Comparison of ENCODE assay signal across 8 cellular contexts in the genomic region with DNA sequence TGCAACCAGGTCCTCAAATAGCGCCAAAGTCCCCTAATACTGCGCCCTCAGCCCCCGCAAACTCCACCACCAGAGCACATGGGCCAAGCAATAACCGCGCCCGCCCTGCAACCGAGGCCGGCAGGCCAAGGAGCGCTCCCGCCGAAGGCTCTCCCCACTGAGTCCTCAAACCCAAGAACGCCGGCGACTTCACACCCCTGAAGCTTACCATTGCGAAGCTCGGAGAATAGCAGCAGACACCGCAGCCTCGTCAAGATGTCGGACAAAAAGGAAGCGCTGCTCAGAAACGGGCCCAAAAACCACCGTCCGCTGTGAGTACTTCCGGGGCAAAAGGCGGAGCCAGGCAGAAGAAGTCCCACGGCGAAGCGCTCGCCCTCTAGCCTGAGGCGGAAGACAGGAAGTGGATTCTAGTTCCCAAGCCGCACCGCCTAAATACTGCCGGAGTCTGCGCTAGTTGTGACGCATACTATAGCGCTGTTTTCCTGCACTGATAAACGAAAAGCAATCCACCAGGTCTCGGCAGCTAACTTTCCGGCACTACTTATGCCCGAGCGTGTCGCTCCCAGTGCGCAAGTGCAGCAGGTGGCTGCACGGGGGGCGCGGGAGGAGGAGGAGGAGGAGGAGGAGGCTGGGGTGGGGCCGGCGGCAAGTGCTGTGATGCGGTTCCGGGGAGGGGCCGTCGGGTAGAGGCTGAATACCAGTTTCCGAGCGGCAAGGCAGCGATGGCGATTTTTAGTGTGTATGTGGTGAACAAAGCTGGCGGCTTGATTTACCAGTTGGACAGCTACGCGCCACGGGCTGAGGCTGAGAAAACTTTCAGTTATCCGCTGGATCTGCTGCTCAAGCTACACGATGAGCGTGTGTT. TPM values are rescaled to one million over a fixed set of nuclear protein-coding genes. Genes with fewer than 3 reads are reported as not detected.
DNase-seq lines count a peak whose midpoint lies in the region; ATAC-seq, FAIRE-seq and TF ChIP-seq lines count a peak whose summit lies in the region.

A gene (minus strand): TSS at position 270 of the 865 bp plus-strand sequence. CDS start 59 bp downstream, at position 211.
A gene with protein sequence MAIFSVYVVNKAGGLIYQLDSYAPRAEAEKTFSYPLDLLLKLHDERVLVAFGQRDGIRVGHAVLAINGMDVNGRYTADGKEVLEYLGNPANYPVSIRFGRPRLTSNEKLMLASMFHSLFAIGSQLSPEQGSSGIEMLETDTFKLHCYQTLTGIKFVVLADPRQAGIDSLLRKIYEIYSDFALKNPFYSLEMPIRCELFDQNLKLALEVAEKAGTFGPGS (plus strand): TSS at position 693 of the 865 bp plus-strand sequence. CDS start 30 bp downstream, at position 723.

- H3K9me3 Mint-ChIP-seq in astrocyte (ENCODE audit: unreplicated experiment) = no peaks in the 10 kb centered on the region

- H3K4me2 ChIP-seq in astrocyte (ENCODE audit: low read length) = peak within 1 kb of the TSS; percentile 86

- H3K79me2 ChIP-seq in astrocyte (ENCODE audit: insufficient read depth, low read length) = peaks cover 78% of the 10 kb centered on the region

- FAIRE-seq in astrocyte (lab: Jason Lieb, UNC) = no peak

- 0% methylated on average over 61 to 63 of the region's 63 CpGs for WGBS in aorta, 2 donors

- H3K27me3 ChIP-seq in astrocyte (ENCODE audit: insufficient read depth, low read length) (no peaks in the 10 kb centered on the region), rectal smooth muscle tissue (ENCODE audit: control insufficient read depth, insufficient read depth, low read length) (no peaks in the 10 kb centered on the region), aorta (ENCODE audit: control insufficient read depth in 1 of 2, insufficient read depth in 2 of 2, low read length in 1 of 2) (no peaks in the 10 kb centered on the region)

- H3K4me3 ChIP-seq in astrocyte (ENCODE audit: insufficient read depth, low read depth, low read length) = peak within 1 kb of the TSS; percentile 90
- H3K4me3 ChIP-seq in rectal smooth muscle tissue (ENCODE audit: low read length) = peak within 1 kb of the TSS; percentile 68
- peak within 1 kb of the TSS; percentile 52 to 75 for H3K4me3 ChIP-seq in aorta (ENCODE audit: low read length in 2 of 2)

- H3K4me1 ChIP-seq in astrocyte (ENCODE audit: insufficient read depth, low read length) (peaks cover 19% of the 10 kb centered on the region), rectal smooth muscle tissue (ENCODE audit: control insufficient read depth, insufficient read depth, low read length) (peaks cover 8% of the 10 kb centered on the region), aorta (ENCODE audit: control insufficient read depth in 1 of 2, insufficient read depth in 2 of 2, low read length in 2 of 2) (no peaks in the 10 kb centered on the region)

- H3K27ac Mint-ChIP-seq in astrocyte (ENCODE audit: unreplicated experiment) = peak within 1 kb of the TSS; percentile 86

- H3K4me1 Mint-ChIP-seq in astrocyte (ENCODE audit: low read depth, unreplicated experiment) = peaks cover 23% of the 10 kb centered on the region

- H3K36me3 ChIP-seq in astrocyte (ENCODE audit: insufficient read depth, low read length) (peaks cover 37% of the 10 kb centered on the region), rectal smooth muscle tissue (ENCODE audit: control insufficient read depth, insufficient read depth, low read length) (peaks cover 19% of the 10 kb centered on the region), aorta (ENCODE audit: control insufficient read depth in 1 of 2, insufficient read depth in 2 of 2, low read length in 1 of 2) (no peaks in the 10 kb centered on the region)

- H3K27ac ChIP-seq in astrocyte (ENCODE audit: low read depth, low read length) = peak within 1 kb of the TSS; percentile 73
- H3K27ac ChIP-seq in rectal smooth muscle tissue (ENCODE audit: low read depth, low read length) = peak within 1 kb of the TSS; percentile 84
- H3K27ac ChIP-seq in aorta (ENCODE audit: low read depth in 1 of 2, low read length in 2 of 2) = peak within 1 kb of the TSS; percentile 8 to 87

- H3K27me3 Mint-ChIP-seq in astrocyte (ENCODE audit: low read depth, unreplicated experiment) = no peaks in the 10 kb centered on the region

- DNase-seq in NCI-H2029 (lab: John Stamatoyannopoulos, UW) = peak; percentile 97
- DNase-seq in T-helper 22 cell (ENCODE audit: low read depth) = peak; percentile 95
- DNase-seq in astrocyte (ENCODE audit: low read depth) = peak; percentile 93
- peak; percentile 95 for DNase-seq in hepatic stellate cell (ENCODE audit: low spot score)
- DNase-seq in aorta = peak; percentile 97 to 98

- intact Hi-C loops in aorta (cut with DNase I) = loop anchor here in 1 of 2 donors (2.0 kb wide), 1 partner anchor 20 kb away; a partner anchor contains a TSS

- no peak for TF ChIP-seq CTCF in astrocyte (IDR thresholded peaks at IDR 0.05; ENCODE audit: insufficient read depth, low read depth, low read length)

- no peaks in the 10 kb centered on the region for H3K9me3 ChIP-seq in astrocyte (ENCODE audit: insufficient read depth, low read depth, low read length)
- no peaks in the 10 kb centered on the region for H3K9me3 ChIP-seq in aorta (ENCODE audit: control insufficient read depth, low read length)

- H3K9ac ChIP-seq in astrocyte (ENCODE audit: low read length) = peak within 1 kb of the TSS; percentile 95
- peak within 1 kb of the TSS; percentile 93 for H3K9ac ChIP-seq in rectal smooth muscle tissue (ENCODE audit: low read length)

- H3K4me3 Mint-ChIP-seq in astrocyte (ENCODE audit: unreplicated experiment) = peak within 1 kb of the TSS; percentile 99

- ATAC-seq in GM18505 (IDR thresholded peaks at IDR 0.05; ENCODE audit: unreplicated experiment) (peak; percentile 73), HG02973 (IDR thresholded peaks at IDR 0.05; ENCODE audit: unreplicated experiment) (peak; percentile 79), aorta (ENCODE audit: low FRiP score) (peak; percentile 97)

- peak; percentile 94 for TF ChIP-seq POLR2A in GM18505 (IDR thresholded peaks at IDR 0.05; ENCODE audit: borderline replicate concordance, extremely low read depth, insufficient read depth, insufficient read length)

- peaks cover 76% of the 10 kb centered on the region for H4K20me1 ChIP-seq in astrocyte (ENCODE audit: insufficient read depth, low read length)

- peak within 1 kb of the TSS; percentile 96 for H2AFZ ChIP-seq in astrocyte (ENCODE audit: low read depth, low read length)

- peaks cover 16% of the 10 kb centered on the region for H3K36me3 Mint-ChIP-seq in astrocyte (ENCODE audit: low read depth, unreplicated experiment)

RNA-seq across cellular contexts. Expression of the first gene that starts in this region (rescaled TPM):
- total RNA-seq in astrocyte (643 and 750 TPM in 2 replicates), aorta (100 to 1,000 TPM; 804 to 820 TPM)
- 1,000 to 10,000 TPM; 2,334 to 4,827 TPM for polyA plus RNA-seq in aorta

RNA-seq across cellular contexts. Expression of the second gene that starts in this region (rescaled TPM):
- total RNA-seq in astrocyte = 88.3 and 88.6 TPM in 2 replicates
- 10 to 100 TPM; 49.6 to 54.3 TPM for total RNA-seq in aorta
- 10 to 100 TPM; 33.8 to 53.6 TPM for polyA plus RNA-seq in aorta

Comparison
In these comparisons a context has a peak if more than half of its experiments do, and no peak if none do; other contexts are left out.
1. Peak in every context shown above with its lines: DNase-seq, ATAC-seq, H3K4me3 ChIP-seq and H3K27ac ChIP-seq.